Comparison of ENCODE assay signal across 12 cellular contexts in genomic region chr9:113619156-113619861, GRCh38.
DNase-seq lines count a peak whose midpoint lies in the region; ATAC-seq and TF ChIP-seq lines count a peak whose summit lies in the region.
"Had no signal": no experiment of that assay in that cellular context is flagged by ENCODE, and none has a peak within 500 bp of the region (broad histone marks: within the 10 kb centered on the region; RNA-seq: fewer than 3 reads in every experiment).

No MANE protein-coding gene starts in this region.

- TF ChIP-seq CTCF in coronary artery (IDR thresholded peaks at IDR 0.05) (no peak), upper lobe of left lung (IDR thresholded peaks at IDR 0.05) (no peak)

- no peaks in the 10 kb centered on the region for H3K36me3 ChIP-seq in muscle layer of colon (ENCODE audit: insufficient read depth, low read length)
- no peaks in the 10 kb centered on the region for H3K36me3 ChIP-seq in upper lobe of left lung

- no peak overlapping the region for H3K4me3 ChIP-seq in coronary artery
- H3K4me3 ChIP-seq in muscle layer of colon (ENCODE audit: low read depth in 1 of 2, low read length in 2 of 2): no peak overlapping the region
- no peak overlapping the region for H3K4me3 ChIP-seq in upper lobe of left lung

- H3K9me3 ChIP-seq in muscle layer of colon (ENCODE audit: low read length) (no peaks in the 10 kb centered on the region), upper lobe of left lung (no peaks in the 10 kb centered on the region)

- no peak overlapping the region for H3K9ac ChIP-seq in muscle layer of colon (ENCODE audit: low read length)
- H3K9ac ChIP-seq: KMS-11 had no signal

- peak overlapping the region; percentile 75 to 92 for H3K27ac ChIP-seq in coronary artery
- H3K27ac ChIP-seq in muscle layer of colon (ENCODE audit: low read depth, low read length): peak overlapping the region; percentile 13
- peak overlapping the region in 3 of 4 donors; percentile 21 to 89 (median 78) for H3K27ac ChIP-seq in upper lobe of left lung
- H3K27ac ChIP-seq: KMS-11 had no signal

- ATAC-seq in upper lobe of left lung (ENCODE audit: low FRiP score in 2 of 2) (no peak), HG02588 (IDR thresholded peaks at IDR 0.05; ENCODE audit: unreplicated experiment) (no peak)

- TF ChIP-seq POLR2A in upper lobe of left lung (IDR thresholded peaks at IDR 0.05): no peak

- peaks cover 43% of the 10 kb centered on the region for H3K4me1 ChIP-seq in muscle layer of colon (ENCODE audit: insufficient read depth, low read length)
- H3K4me1 ChIP-seq in upper lobe of left lung: peaks cover 17 to 38% (median 31%) of the 10 kb centered on the region in 4 donors

- H3K27me3 ChIP-seq in muscle layer of colon (ENCODE audit: control insufficient read depth in 1 of 2, insufficient read depth in 2 of 2, low read length in 2 of 2) (no peaks in the 10 kb centered on the region), upper lobe of left lung (no peaks in the 10 kb centered on the region)

- WGBS in upper lobe of left lung, 2 donors: 71 to 82% methylated on average over 8 to 9 of the region's 9 CpGs

- no peak for TF ChIP-seq EP300 in upper lobe of left lung (IDR thresholded peaks at IDR 0.05)

- DNase-seq in activated effector memory CD4-positive, alpha-beta T cell treated with anti-CD3 and anti-CD28 coated beads, Interleukin-2, amount 50 U/mL, for 16 hours: peak; percentile 56
- DNase-seq in activated effector memory CD4-positive, alpha-beta T cell treated with Interleukin-2 at 50 U/mL for 16 hours: no peak
- DNase-seq in coronary artery (ENCODE audit: low spot score) (peak; percentile 71), upper lobe of left lung (no peak), RPMI8226 (no peak), NCI-H526 (lab: John Stamatoyannopoulos, UW) (no peak)
- DNase-seq: immature natural killer cell, NCI-H2171 treated with DMSO at 0.1 percent for 48 hours, SIG-M5 had no signal

Comparison
In these comparisons a context has a peak if more than half of its experiments do, and no peak if none do; other contexts are left out.
1. DNase-seq: peak in activated effector memory CD4-positive, alpha-beta T cell treated with anti-CD3 and anti-CD28 coated beads, Interleukin-2, amount 50 U/mL, for 16 hours (single experiment) and coronary artery (single experiment); none in activated effector memory CD4-positive, alpha-beta T cell treated with Interleukin-2 at 50 U/mL for 16 hours (single experiment), upper lobe of left lung (0 of 2), RPMI8226 (single experiment) and NCI-H526 (0 of 2).
2. H3K27ac ChIP-seq: peak in every context shown above with its lines; median percentile 84 in coronary artery; 78 in upper lobe of left lung; 13 in muscle layer of colon.